ENCODE assay signal across 18 cellular contexts in genomic region chr5:83376461-83376860, GRCh38.
"Had no signal": no experiment of that assay in that cellular context is flagged by ENCODE, and none has a peak within 500 bp of the region (broad histone marks: within the 10 kb centered on the region; RNA-seq: fewer than 3 reads in every experiment).

No MANE protein-coding gene starts in this region.

- H3K27ac Mint-ChIP-seq: activated T-cell treated with anti-CD3 and anti-CD28 coated beads, Interleukin-2, amount 50 U/mL, for 72 hours; memory B cell; naive thymus-derived CD4-positive, alpha-beta T cell had no signal

- DNase-seq: activated CD4-positive, alpha-beta T cell treated with anti-CD3 and anti-CD28 coated beads, Interleukin-2, amount 50 U/mL, for 4 hours; activated CD4-positive, CD25-positive, alpha-beta regulatory T cell treated with anti-CD3 and anti-CD28 coated beads, Interleukin-2, amount 50 U/mL, for 72 hours; activated effector memory CD4-positive, alpha-beta T cell treated with anti-CD3 and anti-CD28 coated beads, Interleukin-2, amount 50 U/mL, for 16 hours; activated naive CD4-positive, alpha-beta T cell treated with anti-CD3 and anti-CD28 coated beads, Interleukin-2, amount 50 U/mL, for 16 hours; activated T-cell treated with anti-CD3 and anti-CD28 coated beads, Interleukin-2, amount 50 U/mL, for 72 hours; aorta; effector CD4-positive, alpha-beta T cell; kidney; naive thymus-derived CD4-positive, alpha-beta T cell; pancreas; stimulated activated CD4-positive, alpha-beta T cell treated with anti-CD3 and anti-CD28 coated beads, Interleukin-12 subunit alpha, Interleukin-12 subunit beta, amount 100 ng/mL, for 4 hours; stimulated activated CD4-positive, alpha-beta T cell treated with anti-CD3 and anti-CD28 coated beads, Interleukin-1b, Interleukin-23, amount 100 ng/mL, for 48 hours; stimulated activated CD8-positive, alpha-beta memory T cell treated with anti-CD3 and anti-CD28 coated beads, Interleukin-4, amount 100 ng/mL, for 48 hours; stimulated activated naive CD4-positive, alpha-beta T cell treated with Interleukin-2 at 50 U/mL for 16 hours; T1000; tibial artery had no signal

- H3K9me3 Mint-ChIP-seq: activated T-cell treated with anti-CD3 and anti-CD28 coated beads, Interleukin-2, amount 50 U/mL, for 72 hours; memory B cell; naive thymus-derived CD4-positive, alpha-beta T cell had no signal

- H3K4me1 Mint-ChIP-seq: memory B cell had no signal

- H3K27ac ChIP-seq: pancreas, VCaP had no signal

- H3K4me3 ChIP-seq: pancreas, tibial artery had no signal

- H3K36me3 Mint-ChIP-seq: memory B cell; naive thymus-derived CD4-positive, alpha-beta T cell had no signal

- H3K27me3 ChIP-seq: pancreas, tibial artery had no signal

- H3K4me1 ChIP-seq: pancreas had no signal

- H3K4me3 Mint-ChIP-seq: activated T-cell treated with anti-CD3 and anti-CD28 coated beads, Interleukin-2, amount 50 U/mL, for 72 hours; memory B cell; naive thymus-derived CD4-positive, alpha-beta T cell had no signal

- ATAC-seq: activated T-cell treated with anti-CD3 and anti-CD28 coated beads, Interleukin-2, amount 50 U/mL, for 72 hours had no signal

- H3K9me3 ChIP-seq: pancreas, tibial artery had no signal

- H3K36me3 ChIP-seq: pancreas, tibial artery had no signal
